Comparison of ENCODE assay signal across 7 cellular contexts in the genomic region with DNA sequence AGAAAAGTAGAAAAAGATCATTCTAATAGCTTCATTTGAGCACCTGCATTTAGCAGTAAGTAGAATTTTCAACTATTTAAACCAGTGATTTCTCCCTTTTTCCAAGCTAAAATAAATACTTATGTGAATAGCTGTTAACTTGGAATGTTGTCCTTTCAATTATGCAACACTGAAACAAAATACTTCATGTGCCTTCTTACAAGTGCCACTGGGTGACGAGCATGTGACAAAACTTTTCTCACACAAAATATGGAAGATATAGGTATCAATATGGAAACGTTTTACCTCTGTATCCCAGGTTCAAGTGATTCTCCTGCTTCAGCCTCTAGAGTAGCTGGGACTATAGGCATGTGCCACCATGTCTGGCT.
"Had no signal": no experiment of that assay in that cellular context is flagged by ENCODE, and none has a peak within 500 bp of the region (broad histone marks: within the 10 kb centered on the region; RNA-seq: fewer than 3 reads in every experiment).

No MANE protein-coding gene starts in this region.

- H3K4me3 ChIP-seq: K562 had no signal

- ATAC-seq: HepG2, K562 had no signal

- DNase-seq: IMR-90, KBM-7, KG1 had no signal

- H3K27ac ChIP-seq: HL-60, KMS-11 had no signal
